Comparison of ENCODE assay signal across 13 cellular contexts in the genomic region with DNA sequence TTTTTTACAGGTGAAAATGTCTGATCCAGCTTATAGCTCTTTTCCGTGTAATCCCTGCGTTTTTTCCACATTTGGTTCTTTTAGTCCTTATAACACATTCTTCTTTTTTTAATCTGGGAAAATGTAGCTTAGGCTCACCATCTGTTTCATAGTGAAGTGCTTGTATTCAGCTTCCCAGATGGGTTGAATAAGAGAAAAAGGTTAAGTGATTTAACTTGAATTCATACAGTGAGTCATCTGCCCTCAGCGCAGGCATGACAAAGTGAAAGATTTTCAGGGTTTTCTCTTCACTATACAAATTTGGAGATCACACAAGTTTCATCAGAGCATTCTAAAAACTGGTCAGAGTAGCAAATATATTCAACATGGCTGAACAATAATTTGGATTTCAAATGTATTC.
DNase-seq lines count a peak whose midpoint lies in the region; ATAC-seq and TF ChIP-seq lines count a peak whose summit lies in the region.
"Had no signal": no experiment of that assay in that cellular context is flagged by ENCODE, and none has a peak within 500 bp of the region (broad histone marks: within the 10 kb centered on the region; RNA-seq: fewer than 3 reads in every experiment).

No MANE protein-coding gene starts in this region.

- in situ Hi-C loops in SK-MEL-5 (cut with HindIII; ENCODE audit: low pct_unique_long_range_greater_than_20kb, low sequenced_read_pairs), result no loop called here

- H3K36me3 ChIP-seq in smooth muscle cell (ENCODE audit: low read depth), result no peaks in the 10 kb centered on the region
- H3K36me3 ChIP-seq: prostate gland had no signal

- H3K4me3 ChIP-seq in fibroblast of pulmonary artery (replicated peaks; ENCODE audit: low read depth, low read length), result no peak overlapping the region
- no peak overlapping the region for H3K4me3 ChIP-seq in smooth muscle cell
- H3K4me3 ChIP-seq: prostate gland had no signal

- TF ChIP-seq CTCF in fibroblast of pulmonary artery (IDR thresholded peaks at IDR 0.05; ENCODE audit: low read length, missing control alignments) (no peak), smooth muscle cell (IDR thresholded peaks at IDR 0.05; ENCODE audit: borderline replicate concordance, insufficient read depth, poor library complexity, severe bottlenecking) (no peak)

- H3K27me3 ChIP-seq in smooth muscle cell (ENCODE audit: low read depth), result no peaks in the 10 kb centered on the region

- no peaks in the 10 kb centered on the region for H3K79me2 ChIP-seq in smooth muscle cell (ENCODE audit: low read depth)

- no peak for ATAC-seq in GM21528 (IDR thresholded peaks at IDR 0.05; ENCODE audit: low FRiP score, unreplicated experiment)

- DNase-seq in DMS53 (lab: John Stamatoyannopoulos, UW) (peak; percentile 31), DMS53 treated with DMSO at 0.1 percent for 48 hours (lab: John Stamatoyannopoulos, UW; ENCODE audit: unreplicated experiment) (no peak), SK-MEL-5 (ENCODE audit: low read depth, low spot score) (peak; percentile 40), fibroblast of pulmonary artery (ENCODE audit: low read depth) (peak; percentile 63), smooth muscle cell (lab: John Stamatoyannopoulos, UW; ENCODE audit: unreplicated experiment) (no peak), DMS79 treated with DMSO at 0.1 percent for 48 hours (lab: John Stamatoyannopoulos, UW) (no peak)
- no peak for DNase-seq in NK-92 treated with Interleukin-12 subunit alpha and Interleukin-12 subunit beta, amount 100 ng/mL, for 24 hours (lab: John Stamatoyannopoulos, UW)
- DNase-seq: activated CD4-positive, alpha-beta T cell treated with anti-CD3 and anti-CD28 coated beads for 4 hours; cortex of kidney; NCI-H82 had no signal

- no peaks in the 10 kb centered on the region for H3K4me1 ChIP-seq in smooth muscle cell (ENCODE audit: low read depth)
- H3K4me1 ChIP-seq: prostate gland had no signal

- H3K27ac ChIP-seq in smooth muscle cell (ENCODE audit: low read depth), result peak overlapping the region; percentile 57
- H3K27ac ChIP-seq: 22Rv1, prostate gland had no signal

- WGBS in smooth muscle cell (ENCODE audit: low lambda C conversion rate), result 47% methylated on average over 3 of the region's 3 CpGs

- H3K9ac ChIP-seq in smooth muscle cell (ENCODE audit: low read depth), result no peak overlapping the region

- no peaks in the 10 kb centered on the region for H3F3A ChIP-seq in smooth muscle cell (ENCODE audit: low read depth)

- H3K9me3 ChIP-seq in smooth muscle cell (replicated peaks; ENCODE audit: low read depth), result no peaks in the 10 kb centered on the region
- H3K9me3 ChIP-seq: prostate gland had no signal

- H4K20me1 ChIP-seq in smooth muscle cell (ENCODE audit: low read depth), result no peaks in the 10 kb centered on the region

- no peak overlapping the region for H2AFZ ChIP-seq in smooth muscle cell (ENCODE audit: low read depth)

- peak overlapping the region; percentile 45 for H3K4me2 ChIP-seq in smooth muscle cell

Comparison
In these comparisons a context has a peak if more than half of its experiments do, and no peak if none do; other contexts are left out.
1. DNase-seq: peak in DMS53 (single experiment), SK-MEL-5 (single experiment) and fibroblast of pulmonary artery (single experiment); none in DMS53 treated with DMSO at 0.1 percent for 48 hours (single experiment), smooth muscle cell (single experiment), NK-92 treated with Interleukin-12 subunit alpha and Interleukin-12 subunit beta, amount 100 ng/mL, for 24 hours (single experiment) and DMS79 treated with DMSO at 0.1 percent for 48 hours (single experiment).